14 cellular contexts compared by ENCODE assay signal in the genomic region with DNA sequence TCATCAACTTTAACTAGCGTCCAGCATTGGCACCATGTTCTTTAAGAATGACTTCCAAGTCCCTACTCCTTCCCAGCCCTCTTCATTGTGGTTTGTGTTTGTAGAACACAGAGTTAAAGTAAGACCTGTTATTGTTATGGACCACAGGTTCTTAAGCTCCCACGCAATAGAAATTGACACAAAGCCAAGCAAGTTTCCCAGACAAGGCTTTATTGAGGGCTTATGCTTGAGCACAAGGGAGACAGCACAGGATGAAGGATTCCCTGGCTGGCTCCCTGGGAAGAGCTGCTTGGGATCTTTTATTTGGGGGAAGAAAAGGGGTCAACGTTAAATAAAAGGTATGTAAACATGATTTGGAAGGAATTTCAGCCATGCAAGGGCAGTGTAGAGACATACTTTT.
"Had no signal": no experiment of that assay in that cellular context is flagged by ENCODE, and none has a peak within 500 bp of the region (broad histone marks: within the 10 kb centered on the region; RNA-seq: fewer than 3 reads in every experiment).

No MANE protein-coding gene starts in this region.

- H3K9me3 Mint-ChIP-seq: nephron progenitor cell; stimulated activated memory B cell treated with anti-CD40 and anti-IgM and Interleukin-4, amounts not matched to agents 10 μg/mL and 1 μg/mL and 100 μg/mL, for 72 hours; stimulated activated naive CD8-positive, alpha-beta T cell treated with anti-CD3 and anti-CD28 coated beads, Interleukin-15, Interleukin-2, amounts not matched to agents 100 ng/mL and 50 ng/mL, for 24 hours had no signal

- H3K9me3 ChIP-seq: colonic mucosa, right lobe of liver, tibial nerve, upper lobe of right lung, vagina had no signal

- H3K27me3 ChIP-seq: colonic mucosa, foreskin keratinocyte, right lobe of liver, tibial nerve, upper lobe of right lung, vagina had no signal

- H3K4me3 ChIP-seq: colonic mucosa, right lobe of liver, tibial nerve, upper lobe of right lung, vagina had no signal

- DNase-seq: colonic mucosa; dermis blood vessel endothelial cell; foreskin keratinocyte; mesendoderm; naive thymus-derived CD4-positive, alpha-beta T cell; right lobe of liver; stimulated activated CD4-positive, alpha-beta T cell treated with anti-CD3 and anti-CD28 coated beads, Interleukin-1b, Interleukin-23, amount 100 ng/mL, for 48 hours; stimulated activated CD4-positive, alpha-beta T cell treated with anti-CD3 and anti-CD28 coated beads, Interleukin-4, amount 100 ng/mL, for 24 hours; upper lobe of right lung had no signal

- ATAC-seq: foreskin keratinocyte; naive thymus-derived CD4-positive, alpha-beta T cell; right lobe of liver; stimulated activated memory B cell treated with anti-CD40 and anti-IgM and Interleukin-4, amounts not matched to agents 10 μg/mL and 1 μg/mL and 100 μg/mL, for 72 hours; upper lobe of right lung had no signal

- H3K4me3 Mint-ChIP-seq: nephron progenitor cell; stimulated activated memory B cell treated with anti-CD40 and anti-IgM and Interleukin-4, amounts not matched to agents 10 μg/mL and 1 μg/mL and 100 μg/mL, for 72 hours; stimulated activated naive CD8-positive, alpha-beta T cell treated with anti-CD3 and anti-CD28 coated beads, Interleukin-15, Interleukin-2, amounts not matched to agents 100 ng/mL and 50 ng/mL, for 24 hours had no signal

- H3K27me3 Mint-ChIP-seq: naive thymus-derived CD4-positive, alpha-beta T cell; stimulated activated naive CD8-positive, alpha-beta T cell treated with anti-CD3 and anti-CD28 coated beads, Interleukin-15, Interleukin-2, amounts not matched to agents 100 ng/mL and 50 ng/mL, for 24 hours had no signal

- H3K27ac ChIP-seq: colonic mucosa, foreskin keratinocyte, right lobe of liver, tibial nerve, upper lobe of right lung, vagina had no signal

- H3K36me3 ChIP-seq: colonic mucosa, right lobe of liver, tibial nerve, upper lobe of right lung, vagina had no signal

- H3K36me3 Mint-ChIP-seq: stimulated activated memory B cell treated with anti-CD40 and anti-IgM and Interleukin-4, amounts not matched to agents 10 μg/mL and 1 μg/mL and 100 μg/mL, for 72 hours had no signal

- H3K4me1 Mint-ChIP-seq: stimulated activated memory B cell treated with anti-CD40 and anti-IgM and Interleukin-4, amounts not matched to agents 10 μg/mL and 1 μg/mL and 100 μg/mL, for 72 hours had no signal

- H3K4me1 ChIP-seq: colonic mucosa, foreskin keratinocyte, right lobe of liver, tibial nerve, upper lobe of right lung, vagina had no signal

- H3K27ac Mint-ChIP-seq: nephron progenitor cell; stimulated activated memory B cell treated with anti-CD40 and anti-IgM and Interleukin-4, amounts not matched to agents 10 μg/mL and 1 μg/mL and 100 μg/mL, for 72 hours; stimulated activated naive CD8-positive, alpha-beta T cell treated with anti-CD3 and anti-CD28 coated beads, Interleukin-15, Interleukin-2, amounts not matched to agents 100 ng/mL and 50 ng/mL, for 24 hours had no signal
